In genomic region chr7:99557196-99557607, GRCh38 we compare ENCODE assay signal across 10 cellular contexts. TPM values are rescaled to one million over a fixed set of nuclear protein-coding genes. Genes with fewer than 3 reads are reported as not detected.
DNase-seq lines count a peak whose midpoint lies in the region; ATAC-seq and TF ChIP-seq lines count a peak whose summit lies in the region.
"Had no signal": no experiment of that assay in that cellular context is flagged by ENCODE, and none has a peak within 500 bp of the region (broad histone marks: within the 10 kb centered on the region; RNA-seq: fewer than 3 reads in every experiment).

No MANE protein-coding gene starts in this region.

- H3K27me3 ChIP-seq in SK-N-SH (ENCODE audit: insufficient read depth) (no peaks in the 10 kb centered on the region), kidney epithelial cell (ENCODE audit: control insufficient read depth, insufficient read depth, low read length) (no peaks in the 10 kb centered on the region)

- H3K27ac ChIP-seq in SK-N-SH (ENCODE audit: low read depth in 2 of 2, low read length in 1 of 2): peak overlapping the region; percentile 25 to 99; a peak in 2 of 4 replicates
- H3K27ac ChIP-seq: 22Rv1 had no signal

- H3K4me1 Mint-ChIP-seq in activated naive CD8-positive, alpha-beta T cell (ENCODE audit: low read depth): peaks cover 63% of the 10 kb centered on the region
- peaks cover 52% of the 10 kb centered on the region for H3K4me1 Mint-ChIP-seq in stimulated activated naive CD8-positive, alpha-beta T cell treated with anti-CD3 and anti-CD28 coated beads, Interleukin-15, amount 100 ng/mL, for 72 hours

- peaks cover 19 to 25% of the 10 kb centered on the region in 2 experiments for H3K4me1 ChIP-seq in SK-N-SH (ENCODE audit: control insufficient read depth in 1 of 2, insufficient read depth in 2 of 2, low read depth in 1 of 2, low read length in 1 of 2)

- ATAC-seq in SK-N-SH treated with all-trans-retinoic acid at 6 μM for 48 hours (no peak), HG02852 (IDR thresholded peaks at IDR 0.05; ENCODE audit: unreplicated experiment) (no peak)
- ATAC-seq in stimulated activated naive CD8-positive, alpha-beta T cell treated with anti-CD3 and anti-CD28 coated beads, Interleukin-15, amount 100 ng/mL, for 72 hours: no peak

- DNase-seq in SK-N-SH (no peak), kidney epithelial cell (ENCODE audit: low read depth) (no peak), NCI-H1092 (lab: John Stamatoyannopoulos, UW) (no peak)
- DNase-seq in stimulated activated naive CD8-positive, alpha-beta T cell treated with anti-CD3 and anti-CD28 coated beads, Interleukin-15, amount 100 ng/mL, for 72 hours: no peak
- no peak for DNase-seq in stimulated activated CD4-positive, alpha-beta T cell treated with anti-CD3 and anti-CD28 coated beads, Interleukin-4, amount 100 ng/mL, for 4 hours
- DNase-seq: occipital lobe had no signal

- H3K9ac ChIP-seq in SK-N-SH: peak overlapping the region; percentile 99

- CTCF ChIA-PET in SK-N-SH (lab: Yijun Ruan, JAX): interaction anchor here (0.8 to 2.3 kb wide), 5 partner anchors 16 to 66 kb away, joined by 3 to 12 read pairs (median 3); partner anchors contain the start of gene ZSCAN25

- peaks cover 76% of the 10 kb centered on the region for H3K79me2 ChIP-seq in SK-N-SH (ENCODE audit: insufficient read depth)

- no peak for TF ChIP-seq CTCF in SK-N-SH (IDR thresholded peaks at IDR 0.05)
- no peak for TF ChIP-seq CTCF in kidney epithelial cell (IDR thresholded peaks at IDR 0.05; ENCODE audit: insufficient read depth, low read length, poor library complexity, severe bottlenecking)

- no peak for TF ChIP-seq RAD21 in SK-N-SH (IDR thresholded peaks at IDR 0.05; ENCODE audit: low read length)

- H3K36me3 ChIP-seq in SK-N-SH (replicated peaks in 1 of 2; ENCODE audit: control insufficient read depth in 1 of 2, insufficient read depth in 2 of 2, low read length in 1 of 2) (peaks cover 49 to 53% of the 10 kb centered on the region in 2 experiments), kidney epithelial cell (ENCODE audit: control insufficient read depth, insufficient read depth, low read length) (peaks cover 3% of the 10 kb centered on the region)

- H3K9me3 ChIP-seq in SK-N-SH: no peaks in the 10 kb centered on the region

- POLR2A ChIA-PET in SK-N-SH (lab: Yijun Ruan, JAX): interaction anchor here (1.3 kb wide), 1 partner anchor 11 kb away, joined by 3 read pairs; no protein-coding TSS in a partner anchor

- H3K4me2 ChIP-seq in SK-N-SH: peak overlapping the region; percentile 89

- H4K20me1 ChIP-seq in SK-N-SH (ENCODE audit: insufficient read depth): no peaks in the 10 kb centered on the region

- TF ChIP-seq EP300 in SK-N-SH (IDR thresholded peaks at IDR 0.05; ENCODE audit: borderline replicate concordance in 1 of 2, low read depth in 1 of 2, low read length in 1 of 2): no peak

- H3K4me3 ChIP-seq in SK-N-SH (ENCODE audit: low read depth in 2 of 2, low read length in 1 of 2) (peak overlapping the region; percentile 88 to 98), kidney epithelial cell (ENCODE audit: low read depth, low read length) (peak overlapping the region; percentile 97)

- 73% methylated on average over 4 of the region's 4 CpGs for WGBS in SK-N-SH (ENCODE audit: low lambda C conversion rate)

- H3K9me2 ChIP-seq in SK-N-SH: no peaks in the 10 kb centered on the region

- no peak overlapping the region for H2AFZ ChIP-seq in SK-N-SH (ENCODE audit: low read depth)

- H3F3A ChIP-seq in SK-N-SH (replicated peaks; ENCODE audit: insufficient read depth): peaks cover 49% of the 10 kb centered on the region

- H3K9me3 Mint-ChIP-seq in activated naive CD8-positive, alpha-beta T cell (ENCODE audit: low read depth): no peaks in the 10 kb centered on the region
- H3K9me3 Mint-ChIP-seq in stimulated activated naive CD8-positive, alpha-beta T cell treated with anti-CD3 and anti-CD28 coated beads, Interleukin-15, amount 100 ng/mL, for 72 hours: no peaks in the 10 kb centered on the region

- peak overlapping the region; percentile 100 for H3K4me3 Mint-ChIP-seq in activated naive CD8-positive, alpha-beta T cell
- H3K4me3 Mint-ChIP-seq in stimulated activated naive CD8-positive, alpha-beta T cell treated with anti-CD3 and anti-CD28 coated beads, Interleukin-15, amount 100 ng/mL, for 72 hours: peak overlapping the region; percentile 92 to 100

- peaks cover 13% of the 10 kb centered on the region for H3K36me3 Mint-ChIP-seq in activated naive CD8-positive, alpha-beta T cell

- H3K27ac Mint-ChIP-seq in activated naive CD8-positive, alpha-beta T cell: peak overlapping the region; percentile 99
- peak overlapping the region; percentile 71 to 86 for H3K27ac Mint-ChIP-seq in stimulated activated naive CD8-positive, alpha-beta T cell treated with anti-CD3 and anti-CD28 coated beads, Interleukin-15, amount 100 ng/mL, for 72 hours

- no peaks in the 10 kb centered on the region for H3K27me3 Mint-ChIP-seq in activated naive CD8-positive, alpha-beta T cell
- no peaks in the 10 kb centered on the region for H3K27me3 Mint-ChIP-seq in stimulated activated naive CD8-positive, alpha-beta T cell treated with anti-CD3 and anti-CD28 coated beads, Interleukin-15, amount 100 ng/mL, for 72 hours

TF ChIP-seq in SK-N-SH, 30 proteins besides CTCF, POLR2A, EP300 and RAD21 (continues in another document):
- TF ChIP-seq, protein P1, sequence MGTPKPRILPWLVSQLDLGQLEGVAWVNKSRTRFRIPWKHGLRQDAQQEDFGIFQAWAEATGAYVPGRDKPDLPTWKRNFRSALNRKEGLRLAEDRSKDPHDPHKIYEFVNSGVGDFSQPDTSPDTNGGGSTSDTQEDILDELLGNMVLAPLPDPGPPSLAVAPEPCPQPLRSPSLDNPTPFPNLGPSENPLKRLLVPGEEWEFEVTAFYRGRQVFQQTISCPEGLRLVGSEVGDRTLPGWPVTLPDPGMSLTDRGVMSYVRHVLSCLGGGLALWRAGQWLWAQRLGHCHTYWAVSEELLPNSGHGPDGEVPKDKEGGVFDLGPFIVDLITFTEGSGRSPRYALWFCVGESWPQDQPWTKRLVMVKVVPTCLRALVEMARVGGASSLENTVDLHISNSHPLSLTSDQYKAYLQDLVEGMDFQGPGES (IDR thresholded peaks at IDR 0.05; ENCODE audit: low read depth, low read length): no peak
- no peak for TF ChIP-seq TAF1 (IDR thresholded peaks at IDR 0.05; ENCODE audit: borderline replicate concordance, low read depth, low read length)

TF ChIP-seq in SK-N-SH treated with all-trans-retinoic acid at 6 μM for 48 hours, 23 proteins besides CTCF, POLR2A, EP300 and RAD21 (continues in another document):
- TF ChIP-seq PPARA (CRISPR knock-in tag; IDR thresholded peaks at IDR 0.05; ENCODE audit: borderline replicate concordance): no peak
- no peak for TF ChIP-seq BACH2 (CRISPR knock-in tag; IDR thresholded peaks at IDR 0.05; ENCODE audit: borderline replicate concordance)
- no peak for TF ChIP-seq CSRNP3 (CRISPR knock-in tag; IDR thresholded peaks at IDR 0.05)
- no peak for TF ChIP-seq PATZ1 (CRISPR knock-in tag; IDR thresholded peaks at IDR 0.05; ENCODE audit: borderline replicate concordance)

RNA-seq across cellular contexts. Expression of gene ZNF655, which starts 1.2 kb away (rescaled TPM):
- 113 and 144 TPM in 2 replicates for polyA plus RNA-seq in SK-N-SH (2012; rRNA removed)
- polyA plus RNA-seq in SK-N-SH (2012; cell fraction: cytosol; rRNA removed): 72.2 and 75.7 TPM in 2 replicates
- 276 and 416 TPM in 2 replicates for polyA plus RNA-seq in SK-N-SH (2012; cell fraction: nucleus; rRNA removed)
- 48.0 and 54.4 TPM in 2 replicates for total RNA-seq in kidney epithelial cell

RNA-seq across cellular contexts. Expression of gene FAM200A, which starts 5.3 kb away (rescaled TPM):
- polyA plus RNA-seq in SK-N-SH (2012; rRNA removed): 6.2 and 8.2 TPM in 2 replicates
- 9.7 and 11.1 TPM in 2 replicates for polyA plus RNA-seq in SK-N-SH (2012; cell fraction: cytosol; rRNA removed)
- polyA plus RNA-seq in SK-N-SH (2012; cell fraction: nucleus; rRNA removed): 3.3 and 4.6 TPM in 2 replicates
- total RNA-seq in kidney epithelial cell: 7.6 and 8.2 TPM in 2 replicates

RNA-seq across cellular contexts. Expression of gene TMEM225B, which starts 40.9 kb away (rescaled TPM):
- 1.5 and 2.2 TPM in 2 replicates for polyA plus RNA-seq in SK-N-SH (2012; rRNA removed)
- polyA plus RNA-seq in SK-N-SH (2012; cell fraction: cytosol; rRNA removed): 1.1 and 1.4 TPM in 2 replicates
- polyA plus RNA-seq in SK-N-SH (2012; cell fraction: nucleus; rRNA removed): 3.1 and 4.5 TPM in 2 replicates
- 0.27 TPM in 1 of 2 replicates, not detected in the other for total RNA-seq in kidney epithelial cell
- total RNA-seq: occipital lobe had no signal

RNA-seq across cellular contexts. Expression of gene ZKSCAN5, which starts 52.7 kb away (rescaled TPM):
- polyA plus RNA-seq in SK-N-SH (2012; rRNA removed): 7.5 and 9.1 TPM in 2 replicates
- polyA plus RNA-seq in SK-N-SH (2012; cell fraction: cytosol; rRNA removed): 8.7 and 9.3 TPM in 2 replicates
- polyA plus RNA-seq in SK-N-SH (2012; cell fraction: nucleus; rRNA removed): 8.7 and 11.6 TPM in 2 replicates
- total RNA-seq in kidney epithelial cell: 10.0 and 11.5 TPM in 2 replicates

RNA-seq across cellular contexts. Expression of gene ZNF394, which starts 57.1 kb away (rescaled TPM):
- 19.6 and 19.8 TPM in 2 replicates for polyA plus RNA-seq in SK-N-SH (2012; rRNA removed)
- 16.7 and 17.1 TPM in 2 replicates for polyA plus RNA-seq in SK-N-SH (2012; cell fraction: cytosol; rRNA removed)
- polyA plus RNA-seq in SK-N-SH (2012; cell fraction: nucleus; rRNA removed): 28.5 and 28.6 TPM in 2 replicates
- 15.2 and 25.9 TPM in 2 replicates for total RNA-seq in kidney epithelial cell
